29 cellular contexts compared by ENCODE assay signal in genomic region chr1:113372546-113372945, GRCh38.
"Had no signal": no experiment of that assay in that cellular context is flagged by ENCODE, and none has a peak within 500 bp of the region (broad histone marks: within the 10 kb centered on the region; RNA-seq: fewer than 3 reads in every experiment).

No MANE protein-coding gene starts in this region.

- H3K4me1 ChIP-seq: breast epithelium, colonic mucosa, gastrocnemius medialis, heart right ventricle had no signal

- H3K9me3 ChIP-seq: ascending aorta, breast epithelium, colonic mucosa, gastrocnemius medialis, heart right ventricle had no signal

- H3K4me2 ChIP-seq: hepatocyte had no signal

- ATAC-seq: activated CD4-positive, alpha-beta T cell treated with anti-CD3 and anti-CD28 coated beads for 36 hours; activated CD8-positive, alpha-beta memory T cell treated with anti-CD3 and anti-CD28 coated beads, Interleukin-2, amount 10 ng/mL, durations not matched to agents 7 days and 5 days; activated CD8-positive, alpha-beta T cell treated with anti-CD3 and anti-CD28 coated beads, Interleukin-2, amount 10 ng/mL, durations not matched to agents 7 days and 5 days; activated naive CD4-positive, alpha-beta T cell treated with anti-CD3 and anti-CD28 coated beads, Interleukin-2, amount 50 U/mL, for 72 hours; esophagus mucosa; gastrocnemius medialis; heart right ventricle; T-helper 17 cell had no signal

- H2AFZ ChIP-seq: hepatocyte had no signal

- DNase-seq: activated B cell treated with CpG ODN at 0.5 μM for 24 hours; activated CD4-positive, alpha-beta memory T cell treated with anti-CD3 and anti-CD28 coated beads for 36 hours; activated CD4-positive, alpha-beta T cell treated with anti-CD3 and anti-CD28 coated beads for 36 hours; activated CD4-positive, CD25-positive, alpha-beta regulatory T cell treated with anti-CD3 and anti-CD28 coated beads, Interleukin-2, amount 50 U/mL, for 72 hours; activated CD8-positive, alpha-beta memory T cell treated with anti-CD3 and anti-CD28 coated beads, Interleukin-2, amount 10 ng/mL, durations not matched to agents 7 days and 5 days; activated CD8-positive, alpha-beta memory T cell treated with anti-CD3 and anti-CD28 coated beads, Interleukin-2, amount 50 U/mL, for 4 hours; activated CD8-positive, alpha-beta T cell treated with anti-CD3 and anti-CD28 coated beads, Interleukin-2, amount 10 ng/mL, durations not matched to agents 7 days and 5 days; activated gamma-delta T cell; activated naive CD4-positive, alpha-beta T cell; activated naive CD4-positive, alpha-beta T cell treated with anti-CD3 and anti-CD28 coated beads, Interleukin-2, amount 10 ng/mL, durations not matched to agents 7 days and 5 days; activated naive CD8-positive, alpha-beta T cell treated with anti-CD3 and anti-CD28 coated beads, Interleukin-2, amount 10 ng/mL, durations not matched to agents 7 days and 5 days; activated T-cell treated with anti-CD3 and anti-CD28 coated beads, Interleukin-2, amount 50 U/mL, for 1 hour; activated T-cell treated with anti-CD3 and anti-CD28 coated beads, Interleukin-2, amount 50 U/mL, for 48 hours; central memory CD4-positive, alpha-beta T cell; cerebellar nuclear complex; colonic mucosa; effector CD8-positive, alpha-beta T cell; foreskin fibroblast; gastrocnemius medialis; heart right ventricle; T-helper 17 cell; T1000; WERI-Rb-1 had no signal

- H3K36me3 ChIP-seq: ascending aorta, breast epithelium, cardiac muscle cell, colonic mucosa, gastrocnemius medialis, heart right ventricle, WERI-Rb-1 had no signal

- H3K4me3 ChIP-seq: ascending aorta, breast epithelium, cardiac muscle cell, colonic mucosa, gastrocnemius medialis, heart right ventricle, hepatocyte had no signal

- H3K79me2 ChIP-seq: hepatocyte had no signal

- H3K27me3 ChIP-seq: ascending aorta, breast epithelium, cardiac muscle cell, colonic mucosa, gastrocnemius medialis, hepatocyte had no signal

- H3K27ac ChIP-seq: ascending aorta, breast epithelium, cardiac muscle cell, colonic mucosa, gastrocnemius medialis, heart right ventricle, hepatocyte, WERI-Rb-1 had no signal
